ENCODE assay signal across 12 cellular contexts in genomic region chr16:85641776-85642176, GRCh38. TPM values are rescaled to one million over a fixed set of nuclear protein-coding genes. Genes with fewer than 3 reads are reported as not detected.
A peak's percentile ranks its signal among the peaks of the same experiment; 100 is the strongest.
DNase-seq lines count a peak whose midpoint lies in the region; ATAC-seq and TF ChIP-seq lines count a peak whose summit lies in the region.
"Had no signal": no experiment of that assay in that cellular context is flagged by ENCODE, and none has a peak within 500 bp of the region (broad histone marks: within the 10 kb centered on the region; RNA-seq: fewer than 3 reads in every experiment).

No MANE protein-coding gene starts in this region.

- TF ChIP-seq CTCF in Panc1 (IDR thresholded peaks at IDR 0.05) = no peak
- TF ChIP-seq CTCF in heart left ventricle (IDR thresholded peaks at IDR 0.05) = no peak
- TF ChIP-seq CTCF in prostate gland (IDR thresholded peaks at IDR 0.05) = peak in 1 of 4 experiments; percentile 7
- no peak for TF ChIP-seq CTCF in CD14-positive monocyte (IDR thresholded peaks at IDR 0.05)
- TF ChIP-seq CTCF in lower leg skin (IDR thresholded peaks at IDR 0.05) = no peak

- no peaks in the 10 kb centered on the region for H3K27me3 Mint-ChIP-seq in CD14-positive monocyte (ENCODE audit: low read depth in 3 of 3)
- H3K27me3 Mint-ChIP-seq: CD4-positive, CD25-positive, alpha-beta regulatory T cell had no signal

- intact Hi-C loops in Panc1 (cut with micrococcal nuclease; ENCODE audit: unreplicated experiment) = no loop called here
- intact Hi-C loops in heart left ventricle (cut with DNase I) = no loop called here
- intact Hi-C loops in prostate gland (cut with DNase I) = no loop called here
- intact Hi-C loops in CD14-positive monocyte (cut with micrococcal nuclease) = no loop called here
- intact Hi-C loops in lower leg skin (cut with DNase I; ENCODE audit: low total_unique reads) = no loop called here

- H3K4me3 ChIP-seq in Panc1 (ENCODE audit: low read depth in 2 of 2, low read length in 2 of 2) (no peak overlapping the region), heart left ventricle (no peak overlapping the region), prostate gland (no peak overlapping the region), lower leg skin (ENCODE audit: low read depth, poor library complexity, severe bottlenecking) (no peak overlapping the region)

- H3K27me3 ChIP-seq in Panc1 (ENCODE audit: control insufficient read depth, insufficient read depth, low read length) = no peaks in the 10 kb centered on the region
- no peaks in the 10 kb centered on the region for H3K27me3 ChIP-seq in heart left ventricle
- no peaks in the 10 kb centered on the region for H3K27me3 ChIP-seq in prostate gland (replicated peaks; ENCODE audit: insufficient read depth)

- H3K9me3 ChIP-seq in Panc1 (ENCODE audit: control insufficient read depth, insufficient read depth, low read depth, low read length) = no peaks in the 10 kb centered on the region
- H3K9me3 ChIP-seq in heart left ventricle = no peaks in the 10 kb centered on the region
- H3K9me3 ChIP-seq in prostate gland = no peaks in the 10 kb centered on the region

- H3K27ac ChIP-seq in Panc1 (ENCODE audit: low read length) (no peak overlapping the region), heart left ventricle (peak overlapping the region in 3 of 12 donors; percentile 9 to 22 (median 15)), prostate gland (peak overlapping the region in 1 of 2 donors; percentile 4)

- H3K36me3 Mint-ChIP-seq in CD14-positive monocyte = peaks cover 8 to 46% of the 10 kb centered on the region in 2 donors
- H3K36me3 Mint-ChIP-seq: CD4-positive, CD25-positive, alpha-beta regulatory T cell had no signal

- TF ChIP-seq POLR2A in heart left ventricle (IDR thresholded peaks at IDR 0.05) (no peak), prostate gland (IDR thresholded peaks at IDR 0.05) (no peak), lower leg skin (IDR thresholded peaks at IDR 0.05) (no peak)

- H3K4me3 Mint-ChIP-seq in CD14-positive monocyte = peak overlapping the region in 1 of 2 donors; percentile 2
- H3K4me3 Mint-ChIP-seq: CD4-positive, CD25-positive, alpha-beta regulatory T cell; nephron had no signal

- no TSS peak for BruUV-seq in Panc1 (replicated peaks; lab: Mats Ljungman, UMichigan)

- POLR2A ChIA-PET in Panc1 (lab: Charles Lee) = no interaction called here

- 63 to 76% (median 66%) methylated on average over 12 of the region's 12 CpGs for WGBS in heart left ventricle, 4 donors
- 33% methylated on average over 12 of the region's 12 CpGs for WGBS in prostate gland
- WGBS in lower leg skin, 2 donors = 31 to 38% methylated on average over 12 of the region's 12 CpGs

- peak overlapping the region in 1 of 7 donors; percentile 8 for H3K27ac Mint-ChIP-seq in CD14-positive monocyte
- H3K27ac Mint-ChIP-seq: CD4-positive, CD25-positive, alpha-beta regulatory T cell; nephron had no signal

- CTCF ChIA-PET in Panc1 (lab: Charles Lee) = no interaction called here

- H3K4me1 ChIP-seq in Panc1 (ENCODE audit: control insufficient read depth, insufficient read depth, low read length) = peaks cover 44% of the 10 kb centered on the region
- peaks cover 0 to 66% (median 24%) of the 10 kb centered on the region in 12 donors for H3K4me1 ChIP-seq in heart left ventricle
- peaks cover 37% of the 10 kb centered on the region for H3K4me1 ChIP-seq in prostate gland (replicated peaks)

- in situ Hi-C loops in Panc1 (cut with HindIII; ENCODE audit: low pct_unique_long_range_greater_than_20kb, low sequenced_read_pairs) = no loop called here

- ATAC-seq in Panc1 (0 out of 2 replicates have a peak, but pooled peaks have one; percentile 9), heart left ventricle (peak; percentile 41 to 56 (median 48)), SK-N-SH treated with all-trans-retinoic acid at 6 μM for 48 hours (no peak)
- ATAC-seq in stimulated activated naive CD8-positive, alpha-beta T cell treated with anti-CD3 and anti-CD28 coated beads, Interleukin-15, Interleukin-2, amounts not matched to agents 100 U/mL and 50 U/mL, for 24 hours = no peak

- peak; percentile 20 for DNase-seq in CD1c-positive myeloid dendritic cell (ENCODE audit: extremely low spot score)
- DNase-seq in Panc1 (ENCODE audit: low read depth, low spot score) = no peak
- DNase-seq in heart left ventricle = peak in 2 of 5 donors; percentile 58 to 60
- peak; percentile 66 for DNase-seq in prostate gland (ENCODE audit: low spot score)
- no peak for DNase-seq in CD14-positive monocyte (ENCODE audit: low spot score)
- DNase-seq in lower leg skin (ENCODE audit: low spot score in 2 of 2) = no peak
- DNase-seq in stimulated activated naive CD8-positive, alpha-beta T cell treated with anti-CD3 and anti-CD28 coated beads, Interleukin-15, Interleukin-2, amounts not matched to agents 100 U/mL and 50 U/mL, for 24 hours = no peak
- DNase-seq: CD4-positive, CD25-positive, alpha-beta regulatory T cell; NCI-H1105; T-helper 9 cell had no signal

- H3K4me1 Mint-ChIP-seq in CD14-positive monocyte = peaks cover 34% of the 10 kb centered on the region

- peaks cover 0 to 1% (median 0%) of the 10 kb centered on the region in 7 donors for H3K9me3 Mint-ChIP-seq in CD14-positive monocyte
- H3K9me3 Mint-ChIP-seq: CD4-positive, CD25-positive, alpha-beta regulatory T cell; nephron had no signal

- H3K36me3 ChIP-seq in Panc1 (ENCODE audit: control insufficient read depth, insufficient read depth, low read length) (no peaks in the 10 kb centered on the region; the same call in 1 of the 2 replicates), heart left ventricle (peaks cover 0 to 5% (median 0%) of the 10 kb centered on the region in 9 donors), prostate gland (no peaks in the 10 kb centered on the region)

TF ChIP-seq in SK-N-SH treated with all-trans-retinoic acid at 6 μM for 48 hours, 23 proteins besides CTCF, POLR2A, EP300 and RAD21 (continues in another document):
- TF ChIP-seq ARNTL (CRISPR knock-in tag; IDR thresholded peaks at IDR 0.05; ENCODE audit: borderline replicate concordance, low read depth) = no peak
- TF ChIP-seq ZNF70 (CRISPR knock-in tag; IDR thresholded peaks at IDR 0.05) = no peak
- TF ChIP-seq ESRRG (CRISPR knock-in tag; IDR thresholded peaks at IDR 0.05) = no peak
- TF ChIP-seq ZFP3 (CRISPR knock-in tag; IDR thresholded peaks at IDR 0.05) = no peak
- no peak for TF ChIP-seq ZNF565 (CRISPR knock-in tag; conservative IDR thresholded peaks at IDR 0.05; ENCODE audit: low read depth)
- TF ChIP-seq POU6F1 (CRISPR knock-in tag; IDR thresholded peaks at IDR 0.05; ENCODE audit: borderline replicate concordance, low read depth) = no peak
- no peak for TF ChIP-seq TCF4 (CRISPR knock-in tag; IDR thresholded peaks at IDR 0.05; ENCODE audit: borderline replicate concordance)
- TF ChIP-seq TSHZ2 (CRISPR knock-in tag; IDR thresholded peaks at IDR 0.05) = no peak
- TF ChIP-seq TOX (CRISPR knock-in tag; IDR thresholded peaks at IDR 0.05; ENCODE audit: borderline replicate concordance) = no peak

RNA-seq across cellular contexts. Expression of gene GSE1, which starts 28.7 kb away (rescaled TPM):
- total RNA-seq in Panc1 (2021; ENCODE audit: unreplicated experiment) (97.5 TPM), heart left ventricle (10 to 100 TPM; 23.4 to 48.4 (median 38.5) TPM), prostate gland (100 to 1,000 TPM in 1 of 2 donors, 10 to 100 TPM in 1; 41.4 to 146 TPM), lower leg skin (100 to 1,000 TPM in 1 of 4 donors, 10 to 100 TPM in 3; 62.9 to 113 (median 69.9) TPM)
- 79.9 TPM for polyA plus RNA-seq in Panc1 (2012; ENCODE audit: insufficient read length)
- polyA plus RNA-seq in heart left ventricle (10 to 100 TPM; 18.1 to 35.3 TPM), CD14-positive monocyte (under 1 TPM; 0.67 to 0.86 TPM)

RNA-seq across cellular contexts. Expression of gene GINS2, which starts 47.0 kb away (rescaled TPM):
- total RNA-seq in Panc1 (2021; ENCODE audit: unreplicated experiment) (12.0 TPM), heart left ventricle (1 to 10 TPM in 1 of 9 donors, under 1 TPM in 7, not detected in 1; 0.19 to 4.2 (median 0.56) TPM), prostate gland (1 to 10 TPM; 4.5 to 6.2 TPM), lower leg skin (under 1 TPM in 3 of 4 donors, not detected in 1; 0.38 to 0.98 (median 0.91) TPM)
- 4.2 TPM for polyA plus RNA-seq in Panc1 (2012; ENCODE audit: insufficient read length)
- polyA plus RNA-seq in heart left ventricle (under 1 TPM; 0.15 to 0.36 TPM), CD14-positive monocyte (under 1 TPM in 1 of 2 donors, not detected in 1; 0.28 TPM)

Comparison
In these comparisons a context has a peak if more than half of its experiments do, and no peak if none do; other contexts are left out.
1. DNase-seq: peak in CD1c-positive myeloid dendritic cell (single experiment) and prostate gland (single experiment); none in Panc1 (single experiment), CD14-positive monocyte (single experiment), lower leg skin (0 of 2) and stimulated activated naive CD8-positive, alpha-beta T cell treated with anti-CD3 and anti-CD28 coated beads, Interleukin-15, Interleukin-2, amounts not matched to agents 100 U/mL and 50 U/mL, for 24 hours (single experiment).
2. ATAC-seq: peak in Panc1 (single experiment) and heart left ventricle (4 of 4); none in SK-N-SH treated with all-trans-retinoic acid at 6 μM for 48 hours (single experiment) and stimulated activated naive CD8-positive, alpha-beta T cell treated with anti-CD3 and anti-CD28 coated beads, Interleukin-15, Interleukin-2, amounts not matched to agents 100 U/mL and 50 U/mL, for 24 hours (single experiment).